In the genomic region with DNA sequence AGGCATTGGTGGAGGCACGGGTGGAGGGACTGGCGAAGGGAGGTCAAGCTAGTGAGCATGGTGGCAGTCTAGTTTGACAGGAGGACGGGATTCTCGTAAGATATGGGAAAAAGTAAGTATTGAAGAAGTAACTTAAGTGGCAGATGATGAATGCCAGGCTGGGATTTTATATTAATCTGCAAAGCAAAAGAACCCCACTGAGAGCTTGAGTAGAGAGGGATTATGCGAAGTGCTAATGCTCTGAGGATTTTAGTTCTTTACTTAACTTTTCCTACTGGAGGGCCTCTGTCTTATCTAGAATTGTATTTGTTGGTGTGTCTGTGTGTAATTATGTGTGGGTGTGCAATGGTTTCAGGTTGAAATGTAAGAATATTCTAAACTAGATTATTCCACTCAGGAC, we compare ENCODE assay signal across 21 cellular contexts.
"Had no signal": no experiment of that assay in that cellular context is flagged by ENCODE, and none has a peak within 500 bp of the region (broad histone marks: within the 10 kb centered on the region; RNA-seq: fewer than 3 reads in every experiment).

No MANE protein-coding gene starts in this region.

- H3K4me3 Mint-ChIP-seq: natural killer cell; neural crest cell; stimulated activated naive B cell treated with anti-CD40 and anti-IgM and Interleukin-4, amounts not matched to agents 10 μg/mL and 1 μg/mL and 100 μg/mL, for 72 hours; stimulated activated naive CD8-positive, alpha-beta T cell treated with anti-CD3 and anti-CD28 coated beads, Interleukin-15, amount 100 ng/mL, for 72 hours had no signal

- H3K4me1 ChIP-seq: colonic mucosa, foreskin keratinocyte, sigmoid colon, testis had no signal

- H3K27me3 Mint-ChIP-seq: stimulated activated naive B cell treated with anti-CD40 and anti-IgM and Interleukin-4, amounts not matched to agents 10 μg/mL and 1 μg/mL and 100 μg/mL, for 72 hours; stimulated activated naive CD8-positive, alpha-beta T cell treated with anti-CD3 and anti-CD28 coated beads, Interleukin-15, amount 100 ng/mL, for 72 hours had no signal

- H3K9me3 ChIP-seq: colonic mucosa, mucosa of descending colon, ovary, right atrium auricular region, sigmoid colon, testis, tibial nerve had no signal

- H3K27me3 ChIP-seq: colonic mucosa, foreskin keratinocyte, ovary, right atrium auricular region, sigmoid colon, testis, tibial nerve had no signal

- H3K27ac Mint-ChIP-seq: natural killer cell; stimulated activated naive B cell treated with anti-CD40 and anti-IgM and Interleukin-4, amounts not matched to agents 10 μg/mL and 1 μg/mL and 100 μg/mL, for 72 hours; stimulated activated naive CD8-positive, alpha-beta T cell treated with anti-CD3 and anti-CD28 coated beads, Interleukin-15, amount 100 ng/mL, for 72 hours had no signal

- H3K4me1 Mint-ChIP-seq: natural killer cell; stimulated activated naive B cell treated with anti-CD40 and anti-IgM and Interleukin-4, amounts not matched to agents 10 μg/mL and 1 μg/mL and 100 μg/mL, for 72 hours; stimulated activated naive CD8-positive, alpha-beta T cell treated with anti-CD3 and anti-CD28 coated beads, Interleukin-15, amount 100 ng/mL, for 72 hours had no signal

- H3K36me3 Mint-ChIP-seq: natural killer cell; stimulated activated naive B cell treated with anti-CD40 and anti-IgM and Interleukin-4, amounts not matched to agents 10 μg/mL and 1 μg/mL and 100 μg/mL, for 72 hours had no signal

- ATAC-seq: foreskin keratinocyte; left lobe of liver; mucosa of descending colon; natural killer cell; stimulated activated naive B cell treated with anti-CD40 and anti-IgM and Interleukin-4, amounts not matched to agents 10 μg/mL and 1 μg/mL and 100 μg/mL, for 72 hours; stimulated activated naive CD8-positive, alpha-beta T cell treated with anti-CD3 and anti-CD28 coated beads, Interleukin-15, amount 100 ng/mL, for 72 hours had no signal

- DNase-seq: colonic mucosa; dermis blood vessel endothelial cell; erythroblast; foreskin keratinocyte; islet precursor cell; mammary epithelial cell; mucosa of descending colon; natural killer cell; nucleus accumbens; ovary; sigmoid colon; stimulated activated CD4-positive, alpha-beta T cell treated with anti-CD3 and anti-CD28 coated beads, Interleukin-2, amount 100 ng/mL, for 24 hours; stimulated activated CD4-positive, alpha-beta T cell treated with anti-CD3 and anti-CD28 coated beads, Interleukin-4, amount 100 ng/mL, for 4 hours; stimulated activated naive B cell treated with anti-CD40 and anti-IgM and Interleukin-4, amounts not matched to agents 10 μg/mL and 1 μg/mL and 100 μg/mL, for 72 hours; stimulated activated naive CD8-positive, alpha-beta T cell treated with anti-CD3 and anti-CD28 coated beads, Interleukin-15, amount 100 ng/mL, for 72 hours; testis had no signal

- H3K4me3 ChIP-seq: colonic mucosa, mucosa of descending colon, ovary, right atrium auricular region, sigmoid colon, skin epidermis, testis, tibial nerve had no signal

- H3K36me3 ChIP-seq: colonic mucosa, ovary, right atrium auricular region, sigmoid colon, tibial nerve had no signal

- H3K27ac ChIP-seq: colonic mucosa, foreskin keratinocyte, ovary, right atrium auricular region, sigmoid colon, skin epidermis, testis, tibial nerve had no signal
